In the genomic region with DNA sequence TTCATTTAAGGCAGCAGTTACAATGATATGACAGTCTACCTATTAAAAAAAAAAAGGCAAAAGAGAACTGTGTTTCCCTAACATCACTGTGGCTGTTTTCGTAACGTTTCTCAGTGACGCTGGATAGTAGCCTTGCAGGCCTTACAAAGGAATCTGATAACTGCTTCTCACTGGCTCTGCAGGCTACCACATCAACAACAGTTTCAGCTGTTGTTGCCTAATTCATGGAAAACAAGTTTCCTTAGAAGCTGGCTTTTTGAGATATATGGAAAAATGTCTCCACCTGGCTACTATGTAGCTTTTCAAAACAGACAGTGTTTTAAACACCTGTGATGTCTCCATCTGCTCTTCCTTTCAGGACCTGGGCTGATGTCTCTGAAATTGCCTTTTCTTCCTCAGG, we compare ENCODE assay signal across 1 cellular context.
TF ChIP-seq lines count a peak whose summit lies in the region.

No MANE protein-coding gene starts in this region.

TF ChIP-seq in SK-N-SH, 30 proteins besides CTCF, POLR2A, EP300 and RAD21:
- no peak for TF ChIP-seq POLR2AphosphoS5 (IDR thresholded peaks at IDR 0.05; ENCODE audit: low read depth, low read length)
- TF ChIP-seq NFIC (IDR thresholded peaks at IDR 0.05; ENCODE audit: borderline replicate concordance), result no peak
- TF ChIP-seq, protein P1, sequence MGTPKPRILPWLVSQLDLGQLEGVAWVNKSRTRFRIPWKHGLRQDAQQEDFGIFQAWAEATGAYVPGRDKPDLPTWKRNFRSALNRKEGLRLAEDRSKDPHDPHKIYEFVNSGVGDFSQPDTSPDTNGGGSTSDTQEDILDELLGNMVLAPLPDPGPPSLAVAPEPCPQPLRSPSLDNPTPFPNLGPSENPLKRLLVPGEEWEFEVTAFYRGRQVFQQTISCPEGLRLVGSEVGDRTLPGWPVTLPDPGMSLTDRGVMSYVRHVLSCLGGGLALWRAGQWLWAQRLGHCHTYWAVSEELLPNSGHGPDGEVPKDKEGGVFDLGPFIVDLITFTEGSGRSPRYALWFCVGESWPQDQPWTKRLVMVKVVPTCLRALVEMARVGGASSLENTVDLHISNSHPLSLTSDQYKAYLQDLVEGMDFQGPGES (IDR thresholded peaks at IDR 0.05; ENCODE audit: low read depth, low read length), result no peak
- no peak for TF ChIP-seq MEF2A (IDR thresholded peaks at IDR 0.05; ENCODE audit: borderline replicate concordance, low read depth)
- TF ChIP-seq, protein P2, sequence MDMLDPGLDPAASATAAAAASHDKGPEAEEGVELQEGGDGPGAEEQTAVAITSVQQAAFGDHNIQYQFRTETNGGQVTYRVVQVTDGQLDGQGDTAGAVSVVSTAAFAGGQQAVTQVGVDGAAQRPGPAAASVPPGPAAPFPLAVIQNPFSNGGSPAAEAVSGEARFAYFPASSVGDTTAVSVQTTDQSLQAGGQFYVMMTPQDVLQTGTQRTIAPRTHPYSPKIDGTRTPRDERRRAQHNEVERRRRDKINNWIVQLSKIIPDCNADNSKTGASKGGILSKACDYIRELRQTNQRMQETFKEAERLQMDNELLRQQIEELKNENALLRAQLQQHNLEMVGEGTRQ (IDR thresholded peaks at IDR 0.05; ENCODE audit: borderline replicate concordance, low read depth, low read length), result no peak
- TF ChIP-seq, protein P3, sequence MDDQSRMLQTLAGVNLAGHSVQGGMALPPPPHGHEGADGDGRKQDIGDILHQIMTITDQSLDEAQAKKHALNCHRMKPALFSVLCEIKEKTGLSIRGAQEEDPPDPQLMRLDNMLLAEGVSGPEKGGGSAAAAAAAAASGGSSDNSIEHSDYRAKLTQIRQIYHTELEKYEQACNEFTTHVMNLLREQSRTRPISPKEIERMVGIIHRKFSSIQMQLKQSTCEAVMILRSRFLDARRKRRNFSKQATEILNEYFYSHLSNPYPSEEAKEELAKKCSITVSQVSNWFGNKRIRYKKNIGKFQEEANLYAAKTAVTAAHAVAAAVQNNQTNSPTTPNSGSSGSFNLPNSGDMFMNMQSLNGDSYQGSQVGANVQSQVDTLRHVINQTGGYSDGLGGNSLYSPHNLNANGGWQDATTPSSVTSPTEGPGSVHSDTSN (IDR thresholded peaks at IDR 0.05), result no peak
- no peak for TF ChIP-seq NRF1 (IDR thresholded peaks at IDR 0.05; ENCODE audit: low read depth, low read length)
- no peak for TF ChIP-seq FOXJ3 (CRISPR knock-in tag; IDR thresholded peaks at IDR 0.05)
- TF ChIP-seq RXRA (IDR thresholded peaks at IDR 0.05; ENCODE audit: borderline replicate concordance, low read depth), result no peak
- TF ChIP-seq JUND (IDR thresholded peaks at IDR 0.05), result no peak
- TF ChIP-seq RFX5 (IDR thresholded peaks at IDR 0.05; ENCODE audit: low read length), result no peak
- TF ChIP-seq YY1 (IDR thresholded peaks at IDR 0.05; ENCODE audit: low read depth), result no peak
- TF ChIP-seq, protein P4, sequence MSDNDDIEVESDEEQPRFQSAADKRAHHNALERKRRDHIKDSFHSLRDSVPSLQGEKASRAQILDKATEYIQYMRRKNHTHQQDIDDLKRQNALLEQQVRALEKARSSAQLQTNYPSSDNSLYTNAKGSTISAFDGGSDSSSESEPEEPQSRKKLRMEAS (IDR thresholded peaks at IDR 0.05; ENCODE audit: low read depth), result no peak
- TF ChIP-seq GABPA (IDR thresholded peaks at IDR 0.05; ENCODE audit: low read depth), result no peak
- TF ChIP-seq SMC3 (IDR thresholded peaks at IDR 0.05; ENCODE audit: low read depth, low read length), result no peak
- TF ChIP-seq TCF12 (IDR thresholded peaks at IDR 0.05), result no peak
- TF ChIP-seq TEAD4 (IDR thresholded peaks at IDR 0.05; ENCODE audit: borderline replicate concordance, insufficient read depth), result no peak
- no peak for TF ChIP-seq EZH2phosphoT487 (IDR thresholded peaks at IDR 0.05; ENCODE audit: borderline replicate concordance, low read depth)
- TF ChIP-seq, protein P5, sequence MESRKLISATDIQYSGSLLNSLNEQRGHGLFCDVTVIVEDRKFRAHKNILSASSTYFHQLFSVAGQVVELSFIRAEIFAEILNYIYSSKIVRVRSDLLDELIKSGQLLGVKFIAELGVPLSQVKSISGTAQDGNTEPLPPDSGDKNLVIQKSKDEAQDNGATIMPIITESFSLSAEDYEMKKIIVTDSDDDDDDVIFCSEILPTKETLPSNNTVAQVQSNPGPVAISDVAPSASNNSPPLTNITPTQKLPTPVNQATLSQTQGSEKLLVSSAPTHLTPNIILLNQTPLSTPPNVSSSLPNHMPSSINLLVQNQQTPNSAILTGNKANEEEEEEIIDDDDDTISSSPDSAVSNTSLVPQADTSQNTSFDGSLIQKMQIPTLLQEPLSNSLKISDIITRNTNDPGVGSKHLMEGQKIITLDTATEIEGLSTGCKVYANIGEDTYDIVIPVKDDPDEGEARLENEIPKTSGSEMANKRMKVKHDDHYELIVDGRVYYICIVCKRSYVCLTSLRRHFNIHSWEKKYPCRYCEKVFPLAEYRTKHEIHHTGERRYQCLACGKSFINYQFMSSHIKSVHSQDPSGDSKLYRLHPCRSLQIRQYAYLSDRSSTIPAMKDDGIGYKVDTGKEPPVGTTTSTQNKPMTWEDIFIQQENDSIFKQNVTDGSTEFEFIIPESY (IDR thresholded peaks at IDR 0.05; ENCODE audit: borderline replicate concordance, low read depth), result no peak
